8 cellular contexts compared by ENCODE assay signal in genomic region chr9:8400378-8400777, GRCh38.
"Had no signal": no experiment of that assay in that cellular context is flagged by ENCODE, and none has a peak within 500 bp of the region (broad histone marks: within the 10 kb centered on the region; RNA-seq: fewer than 3 reads in every experiment).

No MANE protein-coding gene starts in this region.

- H3K4me3 ChIP-seq: K562 had no signal

- DNase-seq: IMR-90, KBM-7, KG1 had no signal

- H3K9ac ChIP-seq: KMS-11 had no signal

- H3K27ac ChIP-seq: HL-60, KMS-11 had no signal

- ATAC-seq: HepG2, K562 had no signal

- H3K4me2 ChIP-seq: KMS-11 had no signal

- FAIRE-seq: HepG2, HTR-8/SVneo, K562 had no signal
